In the genomic region with DNA sequence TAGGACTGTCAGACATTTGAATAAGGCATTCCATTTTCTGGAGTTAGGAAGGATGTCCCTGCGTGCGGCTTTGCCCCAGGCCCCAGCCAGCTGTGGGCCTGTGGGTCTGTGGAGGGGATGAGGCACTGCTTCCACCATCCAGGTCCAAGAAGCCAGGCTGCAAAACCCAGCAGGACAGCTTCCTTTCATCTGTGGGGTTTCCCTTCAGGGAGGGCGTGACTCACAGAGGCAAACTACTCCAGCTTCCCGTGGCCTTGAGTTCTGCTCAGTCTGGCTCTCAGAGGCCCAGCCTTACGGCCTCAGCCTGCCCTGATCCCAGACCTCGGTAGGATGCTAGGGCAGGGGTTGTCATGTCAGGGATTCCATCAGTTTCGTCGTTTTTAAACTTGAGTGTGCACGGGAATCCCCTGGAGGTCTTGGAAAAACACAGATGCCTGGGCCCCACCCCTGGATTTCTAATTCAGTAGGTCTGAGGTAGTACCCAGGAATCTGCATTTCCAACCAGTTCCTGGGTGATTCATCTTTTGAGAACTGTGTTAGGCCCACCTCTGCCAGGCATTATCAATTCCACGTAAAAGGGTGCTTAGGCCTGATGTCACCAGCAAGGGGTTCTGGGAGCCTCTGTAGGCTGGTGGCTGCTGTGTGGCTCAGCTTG, we compare ENCODE assay signal across 1 cellular context.
A peak's percentile ranks its signal among the peaks of the same experiment; 100 is the strongest.
TF ChIP-seq lines count a peak whose summit lies in the region.

No MANE protein-coding gene starts in this region.

TF ChIP-seq in H1, 55 proteins besides CTCF, POLR2A, EP300 and RAD21:
- TF ChIP-seq, protein P1, sequence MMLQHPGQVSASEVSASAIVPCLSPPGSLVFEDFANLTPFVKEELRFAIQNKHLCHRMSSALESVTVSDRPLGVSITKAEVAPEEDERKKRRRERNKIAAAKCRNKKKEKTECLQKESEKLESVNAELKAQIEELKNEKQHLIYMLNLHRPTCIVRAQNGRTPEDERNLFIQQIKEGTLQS (IDR thresholded peaks at IDR 0.05; ENCODE audit: insufficient read depth, low read depth, low read length): peak; percentile 27; the same call in 1 of the 2 replicates
- TF ChIP-seq BACH1 (IDR thresholded peaks at IDR 0.05; ENCODE audit: low read length) (no peak), KDM1A (IDR thresholded peaks at IDR 0.05; ENCODE audit: borderline replicate concordance, low read length) (no peak), EGR1 (IDR thresholded peaks at IDR 0.05; ENCODE audit: borderline replicate concordance, low read depth, low read length) (no peak)
